In the genomic region with DNA sequence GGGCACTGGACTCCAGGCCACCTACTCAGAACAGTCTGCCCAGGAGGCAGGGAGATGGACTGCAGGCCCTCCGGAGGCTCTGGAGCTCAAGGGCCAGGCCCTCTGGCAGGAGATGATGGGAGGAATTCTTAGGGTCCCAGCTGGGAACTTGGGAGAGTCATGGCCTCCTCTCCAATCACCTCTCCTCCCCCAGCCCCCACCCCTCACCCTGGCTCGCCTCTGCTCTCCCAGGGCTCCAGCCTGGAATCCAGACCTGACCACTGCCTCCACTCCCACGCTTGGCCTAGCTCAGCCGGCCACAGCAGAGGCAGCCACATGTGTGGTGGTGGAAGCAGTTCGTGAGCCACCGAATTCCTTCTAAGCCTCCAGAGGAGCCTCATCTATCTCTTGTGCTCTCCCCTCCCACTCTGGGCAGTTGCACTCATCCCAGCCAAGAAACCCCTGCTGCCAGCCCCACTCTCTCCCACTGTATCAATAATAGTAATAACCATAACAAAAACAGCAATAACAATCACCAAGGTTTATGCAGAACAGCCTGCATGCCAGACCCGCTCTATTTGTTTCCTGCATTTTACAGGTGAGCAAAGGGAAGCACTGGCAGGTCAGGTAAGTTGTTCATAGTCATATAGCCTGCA, we compare ENCODE assay signal across 11 cellular contexts.
DNase-seq lines count a peak whose midpoint lies in the region; ATAC-seq and TF ChIP-seq lines count a peak whose summit lies in the region.
"Had no signal": no experiment of that assay in that cellular context is flagged by ENCODE, and none has a peak within 500 bp of the region (broad histone marks: within the 10 kb centered on the region; RNA-seq: fewer than 3 reads in every experiment).

No MANE protein-coding gene starts in this region.

- H3K4me3 Mint-ChIP-seq in neural crest cell, result no peak overlapping the region
- H3K4me3 Mint-ChIP-seq: activated naive CD8-positive, alpha-beta T cell treated with anti-CD3 and anti-CD28 coated beads, Interleukin-2, amount 50 U/mL, for 24 hours had no signal

- H3K27me3 ChIP-seq in breast epithelium (no peaks in the 10 kb centered on the region), mammary epithelial cell (ENCODE audit: insufficient read depth, low read length) (no peaks in the 10 kb centered on the region), vagina (no peaks in the 10 kb centered on the region)

- peak overlapping the region; percentile 81 for H3K27ac Mint-ChIP-seq in neural crest cell (ENCODE audit: unreplicated experiment)
- H3K27ac Mint-ChIP-seq: activated naive CD8-positive, alpha-beta T cell treated with anti-CD3 and anti-CD28 coated beads, Interleukin-2, amount 50 U/mL, for 24 hours had no signal

- WGBS in mammary epithelial cell (ENCODE audit: low coverage, missing lambda C conversion rate), result 56% methylated on average over 6 of the region's 7 CpGs

- in situ Hi-C loops in mammary epithelial cell (cut with MboI; ENCODE audit: low sequenced_read_pairs in 2 of 2), result no loop called here

- no peak overlapping the region for H2AFZ ChIP-seq in mammary epithelial cell (ENCODE audit: low read depth, low read length)

- CTCF ChIA-PET in mammary epithelial cell (lab: Charles Lee; ENCODE audit: low non-redundant PET), result no interaction called here

- no peaks in the 10 kb centered on the region for H3K27me3 Mint-ChIP-seq in neural crest cell (ENCODE audit: low read depth)

- TF ChIP-seq POLR2A in breast epithelium (IDR thresholded peaks at IDR 0.05) (no peak), vagina (IDR thresholded peaks at IDR 0.05) (no peak)

- no peak overlapping the region for H3K9ac ChIP-seq in mammary epithelial cell (ENCODE audit: insufficient read depth, low read length)

- no peaks in the 10 kb centered on the region for H3K79me2 ChIP-seq in mammary epithelial cell (ENCODE audit: insufficient read depth, low read length)

- DNase-seq in breast epithelium (ENCODE audit: low spot score in 2 of 2) (no peak), mammary epithelial cell (no peak), Right ventricle myocardium superior (peak; percentile 71), neural crest cell (ENCODE audit: low read depth, low spot score) (no peak), vagina (ENCODE audit: extremely low spot score in 2 of 2) (no peak), NCI-H2081 treated with DMSO at 0.1 percent for 48 hours (lab: John Stamatoyannopoulos, UW) (no peak), pons (ENCODE audit: low spot score) (no peak)
- DNase-seq: activated naive CD8-positive, alpha-beta T cell treated with anti-CD3 and anti-CD28 coated beads, Interleukin-2, amount 50 U/mL, for 24 hours; NCI-H1105 had no signal

- intact Hi-C loops in breast epithelium (cut with DNase I; ENCODE audit: low total_unique reads) (no loop called here), mammary epithelial cell (cut with micrococcal nuclease) (no loop called here), Right ventricle myocardium superior (cut with DNase I) (loop anchor here (5.0 kb wide), 1 partner anchor 33 kb away; no protein-coding TSS in a partner anchor), vagina (cut with DNase I) (no loop called here)

- dilution Hi-C loops in mammary epithelial cell (cut with HindIII; ENCODE audit: low sequenced_read_pairs), result no loop called here

- H3K4me1 ChIP-seq in breast epithelium, result peaks cover 23 to 44% of the 10 kb centered on the region in 2 donors
- H3K4me1 ChIP-seq in mammary epithelial cell (ENCODE audit: insufficient read depth, low read length), result peaks cover 24% of the 10 kb centered on the region
- peaks cover 100% of the 10 kb centered on the region for H3K4me1 ChIP-seq in vagina

- TF ChIP-seq CTCF in breast epithelium (IDR thresholded peaks at IDR 0.05), result no peak
- TF ChIP-seq CTCF in mammary epithelial cell (conservative IDR thresholded peaks at IDR 0.05 in 1 of 2, IDR thresholded peaks at IDR 0.05 in 1 of 2; ENCODE audit: extremely low read depth in 1 of 2, insufficient read depth in 1 of 2, low read depth in 1 of 2, low read length in 2 of 2), result no peak
- TF ChIP-seq CTCF in neural crest cell (conservative IDR thresholded peaks at IDR 0.05), result no peak
- TF ChIP-seq CTCF in vagina (IDR thresholded peaks at IDR 0.05), result no peak

- H3K4me3 ChIP-seq in breast epithelium, result peak overlapping the region; percentile 10 to 56 (median 17)
- H3K4me3 ChIP-seq in mammary epithelial cell (replicated peaks in 1 of 3; ENCODE audit: insufficient read depth in 1 of 3, low read depth in 2 of 3, low read length in 3 of 3), result no peak overlapping the region
- H3K4me3 ChIP-seq in vagina, result peak overlapping the region; percentile 22 to 37

- H3K4me2 ChIP-seq in mammary epithelial cell (ENCODE audit: insufficient read depth, low read depth, low read length), result no peak overlapping the region

- no peaks in the 10 kb centered on the region for H3K36me3 ChIP-seq in breast epithelium
- no peaks in the 10 kb centered on the region for H3K36me3 ChIP-seq in mammary epithelial cell (ENCODE audit: insufficient read depth, low read length)
- H3K36me3 ChIP-seq in vagina, result no peaks in the 10 kb centered on the region

- H4K20me1 ChIP-seq in mammary epithelial cell (ENCODE audit: insufficient read depth, low read length), result no peaks in the 10 kb centered on the region

- H3K4me1 Mint-ChIP-seq in neural crest cell, result peaks cover 50% of the 10 kb centered on the region

- H3K36me3 Mint-ChIP-seq in neural crest cell (ENCODE audit: low read depth), result no peaks in the 10 kb centered on the region

- no peaks in the 10 kb centered on the region for H3K9me3 Mint-ChIP-seq in neural crest cell
- H3K9me3 Mint-ChIP-seq: activated naive CD8-positive, alpha-beta T cell treated with anti-CD3 and anti-CD28 coated beads, Interleukin-2, amount 50 U/mL, for 24 hours had no signal

- H3K27ac ChIP-seq in breast epithelium (peak overlapping the region; percentile 91 to 96), mammary epithelial cell (ENCODE audit: insufficient read depth, low read depth, low read length) (no peak overlapping the region), vagina (peak overlapping the region; percentile 87)
- H3K27ac ChIP-seq: 22Rv1 had no signal

- no TSS peak for BruUV-seq in mammary epithelial cell (replicated peaks; lab: Mats Ljungman, UMichigan)

- H3K9me3 ChIP-seq in breast epithelium (no peaks in the 10 kb centered on the region), mammary epithelial cell (replicated peaks; ENCODE audit: insufficient read depth, low read length) (no peaks in the 10 kb centered on the region), vagina (no peaks in the 10 kb centered on the region)

- ATAC-seq in Right ventricle myocardium superior (ENCODE audit: poor library complexity) (peak; percentile 11), GM18502 (IDR thresholded peaks at IDR 0.05; ENCODE audit: poor library complexity, unreplicated experiment) (no peak)
- ATAC-seq: activated naive CD8-positive, alpha-beta T cell treated with anti-CD3 and anti-CD28 coated beads, Interleukin-2, amount 50 U/mL, for 24 hours had no signal

Comparison
In these comparisons a context has a peak if more than half of its experiments do, and no peak if none do; other contexts are left out.
1. H3K4me3 ChIP-seq: peak in breast epithelium (3 of 3) and vagina (2 of 2); none in mammary epithelial cell (0 of 3).